ENCODE assay signal across 8 cellular contexts in the genomic region with DNA sequence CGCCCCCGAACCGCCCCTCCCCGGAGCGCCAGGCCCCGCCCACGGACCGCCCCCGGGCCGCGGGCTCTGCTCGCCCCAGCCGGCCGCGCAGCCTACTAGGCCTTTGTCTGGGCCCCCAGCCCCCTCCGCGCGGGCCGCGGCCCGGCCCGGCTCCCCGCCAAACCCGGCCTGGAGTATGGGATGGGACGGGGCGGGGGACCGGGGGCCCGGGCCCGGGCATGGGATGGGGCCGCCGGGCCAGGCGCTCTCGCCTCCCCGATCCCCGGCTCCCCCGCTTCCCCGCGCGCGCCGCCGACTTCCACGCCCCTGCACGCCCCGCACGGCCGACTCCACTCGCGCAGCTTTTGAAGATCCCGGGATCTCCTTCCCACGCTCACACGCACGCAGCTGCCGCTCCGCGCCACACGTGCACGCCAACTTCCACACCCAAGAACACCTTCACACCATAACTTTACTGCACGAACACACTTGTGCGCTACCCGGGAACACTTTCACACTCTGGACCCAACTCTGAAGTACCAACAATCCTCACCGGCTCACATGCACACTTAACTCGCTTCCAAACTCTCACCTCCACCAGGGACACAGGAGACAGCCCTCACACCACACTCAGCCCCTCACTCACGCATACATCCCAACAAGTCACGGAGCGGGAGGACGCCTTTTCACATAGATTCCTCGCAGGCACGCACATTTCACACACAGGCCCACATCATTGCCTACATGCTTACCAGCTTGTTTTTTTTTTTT. TPM values are rescaled to one million over a fixed set of nuclear protein-coding genes. Genes with fewer than 3 reads are reported as not detected.
DNase-seq lines count a peak whose midpoint lies in the region; ATAC-seq and TF ChIP-seq lines count a peak whose summit lies in the region.

No MANE protein-coding gene starts in this region.

- H3K4me1 Mint-ChIP-seq in T-cell, result peaks cover 17 to 24% (median 23%) of the 10 kb centered on the region in 3 donors

- peaks cover 56 to 62% of the 10 kb centered on the region in 2 donors for H3K4me1 ChIP-seq in adrenal gland (replicated peaks in 1 of 2)
- peaks cover 21 to 86% (median 62%) of the 10 kb centered on the region in 12 donors for H3K4me1 ChIP-seq in heart left ventricle
- peaks cover 19% of the 10 kb centered on the region for H3K4me1 ChIP-seq in ovary (ENCODE audit: insufficient read depth)
- peaks cover 32 to 83% of the 10 kb centered on the region in 2 donors for H3K4me1 ChIP-seq in thoracic aorta (ENCODE audit: control insufficient read depth in 1 of 2, low read depth in 2 of 2)

- peak overlapping the region; percentile 19 to 62 for H3K27ac Mint-ChIP-seq in T-cell

- H3K4me3 Mint-ChIP-seq in T-cell, result peak overlapping the region; percentile 84 to 85 (median 85)

- DNase-seq in NCI-H187 (lab: John Stamatoyannopoulos, UW) (peak; percentile 57 to 68), NCI-H187 treated with DMSO at 0.1 percent for 48 hours (lab: John Stamatoyannopoulos, UW) (no peak), Kasumi-1 (lab: John Stamatoyannopoulos, UW) (peak; percentile 65 to 73), T-cell (peak; percentile 6 to 71 (median 40)), adrenal gland (peak; percentile 79 to 92 (median 86)), heart left ventricle (peak; percentile 87 to 94 (median 90)), ovary (peak; percentile 86 to 93 (median 93)), thoracic aorta (ENCODE audit: low spot score) (no peak)

- no peak for TF ChIP-seq EP300 in ovary (IDR thresholded peaks at IDR 0.05)

- no peaks in the 10 kb centered on the region for H3K9me3 Mint-ChIP-seq in T-cell

- intact Hi-C loops in adrenal gland (cut with DNase I), result no loop called here
- intact Hi-C loops in heart left ventricle (cut with DNase I), result loop anchor here in 9 of 10 donors (2.0 to 5.0 kb wide), 3 partner anchors 35 to 40 kb away; no protein-coding TSS in a partner anchor
- intact Hi-C loops in ovary (cut with DNase I), result no loop called here

- H3K4me3 ChIP-seq in adrenal gland (peak overlapping the region in 2 of 4 donors; percentile 3 to 78), heart left ventricle (peak overlapping the region; percentile 14 to 98 (median 50)), ovary (peak overlapping the region; percentile 42), thoracic aorta (peak overlapping the region; percentile 71)

- CTCF ChIA-PET in T-cell (lab: Charles Lee), result no interaction called here

- H3K9me3 ChIP-seq in adrenal gland (replicated peaks in 1 of 3), result no peaks in the 10 kb centered on the region
- H3K9me3 ChIP-seq in heart left ventricle, result no peaks in the 10 kb centered on the region
- H3K9me3 ChIP-seq in ovary, result no peaks in the 10 kb centered on the region
- no peaks in the 10 kb centered on the region for H3K9me3 ChIP-seq in thoracic aorta

- H3K27me3 Mint-ChIP-seq in T-cell, result peaks cover 0 to 4% of the 10 kb centered on the region in 2 donors

- no peaks in the 10 kb centered on the region for H3K27me3 ChIP-seq in adrenal gland
- no peaks in the 10 kb centered on the region for H3K27me3 ChIP-seq in heart left ventricle
- H3K27me3 ChIP-seq in ovary, result no peaks in the 10 kb centered on the region
- no peaks in the 10 kb centered on the region for H3K27me3 ChIP-seq in thoracic aorta (replicated peaks; ENCODE audit: insufficient read depth)

- 12 to 42% (median 25%) methylated on average over 14 to 64 of the region's 69 CpGs for WGBS in adrenal gland, 4 donors
- WGBS in heart left ventricle, 4 donors, result 7 to 33% (median 11%) methylated on average over 14 to 68 of the region's 69 CpGs
- WGBS in ovary, 3 donors, result 7 to 14% (median 12%) methylated on average over 41 to 68 of the region's 69 CpGs

- TF ChIP-seq POLR2A in adrenal gland (IDR thresholded peaks at IDR 0.05) (peak in 1 of 2 donors; percentile 29), heart left ventricle (IDR thresholded peaks at IDR 0.05) (peak in 1 of 2 donors; percentile 69), ovary (IDR thresholded peaks at IDR 0.05) (peak; percentile 38)

- H3K36me3 Mint-ChIP-seq in T-cell, result no peaks in the 10 kb centered on the region

- H3K36me3 ChIP-seq in adrenal gland (replicated peaks in 1 of 2) (no peaks in the 10 kb centered on the region), heart left ventricle (peaks cover 0 to 10% (median 0%) of the 10 kb centered on the region in 9 donors), ovary (no peaks in the 10 kb centered on the region), thoracic aorta (no peaks in the 10 kb centered on the region)

- H3K27ac ChIP-seq in adrenal gland, result peak overlapping the region in 3 of 5 donors; percentile 36 to 93 (median 84)
- H3K27ac ChIP-seq in heart left ventricle, result peak overlapping the region; percentile 57 to 91 (median 88)
- peak overlapping the region; percentile 53 to 73 for H3K27ac ChIP-seq in ovary
- H3K27ac ChIP-seq in thoracic aorta, result peak overlapping the region; percentile 76 to 89

- peak in 1 of 6 experiments; percentile 21 for TF ChIP-seq CTCF in adrenal gland (IDR thresholded peaks at IDR 0.05)
- no peak for TF ChIP-seq CTCF in heart left ventricle (IDR thresholded peaks at IDR 0.05)
- no peak for TF ChIP-seq CTCF in ovary (IDR thresholded peaks at IDR 0.05)
- no peak for TF ChIP-seq CTCF in thoracic aorta (IDR thresholded peaks at IDR 0.05)

- peak; percentile 88 to 90 (median 89) for ATAC-seq in T-cell (replicated peaks in 1 of 4)
- ATAC-seq in heart left ventricle, result peak; percentile 23 to 81 (median 66)
- peak; percentile 13 for ATAC-seq in thoracic aorta (ENCODE audit: insufficient number of reproducible peaks, low FRiP score, low read depth)

- POLR2A ChIA-PET in T-cell (lab: Charles Lee), result interaction anchor here in 1 of 2 donors (0.7 kb wide), 1 partner anchor 153 kb away, joined by 9 read pairs; no protein-coding TSS in a partner anchor

RNA-seq across cellular contexts. Expression of gene HSPG2, which starts 0.4 kb away (rescaled TPM):
- total RNA-seq in T-cell (1 to 10 TPM; 4.4 to 9.3 (median 7.9) TPM), adrenal gland (100 to 1,000 TPM; 232 to 558 (median 316) TPM), heart left ventricle (100 to 1,000 TPM; 202 to 608 (median 304) TPM), ovary (100 to 1,000 TPM in 4 of 7 donors, 10 to 100 TPM in 3; 27.3 to 294 (median 116) TPM), thoracic aorta (100 to 1,000 TPM; 684 to 846 TPM)
- polyA plus RNA-seq in adrenal gland (100 to 1,000 TPM in 2 of 3 donors, 10 to 100 TPM in 1; 38.7 to 394 (median 156) TPM), heart left ventricle (100 to 1,000 TPM; 164 to 315 TPM), ovary (10 to 100 TPM; 37.9 to 65.0 TPM)

RNA-seq across cellular contexts. Expression of gene CELA3B, which starts 39.3 kb away (rescaled TPM):
- total RNA-seq in T-cell, result 1 to 10 TPM in 3 of 5 donors, not detected in 2; 6.9 to 7.5 (median 7.3) TPM
- total RNA-seq in adrenal gland, result 1 to 10 TPM in 2 of 8 donors, under 1 TPM in 1, not detected in 5; 0.84 to 7.0 (median 6.7) TPM
- polyA plus RNA-seq in adrenal gland, result under 1 TPM in 2 of 3 donors, not detected in 1; 0.80 to 0.84 TPM
- total RNA-seq in heart left ventricle, result 1 to 10 TPM in 5 of 9 donors, not detected in 4; 1.2 to 2.6 (median 1.8) TPM
- under 1 TPM in 1 of 2 donors, not detected in 1; 0.24 TPM for polyA plus RNA-seq in heart left ventricle
- 10 to 100 TPM in 2 of 7 donors, 1 to 10 TPM in 1, not detected in 4; 2.6 to 19.2 (median 15.4) TPM for total RNA-seq in ovary
- not detected for polyA plus RNA-seq in ovary
- 1 to 10 TPM in 1 of 2 donors, not detected in 1; 2.0 TPM for total RNA-seq in thoracic aorta

Comparison
In these comparisons a context has a peak if more than half of its experiments do, and no peak if none do; other contexts are left out.
1. DNase-seq: peak in NCI-H187 (2 of 2), Kasumi-1 (2 of 2), T-cell (34 of 34), adrenal gland (7 of 7), heart left ventricle (5 of 5) and ovary (5 of 5); none in NCI-H187 treated with DMSO at 0.1 percent for 48 hours (single experiment) and thoracic aorta (single experiment).
2. ATAC-seq: peak in every context shown above with its lines; median percentile 89 in T-cell; 66 in heart left ventricle; 13 in thoracic aorta.
3. intact Hi-C loops: an anchor here in heart left ventricle (2.0 to 5.0 kb wide); none called in adrenal gland and ovary.
4. Peak in every context shown above with its lines, with median percentiles within 50 percentile points of each other: H3K27ac ChIP-seq.